ENCODE assay signal across 1 cellular context in the genomic region with DNA sequence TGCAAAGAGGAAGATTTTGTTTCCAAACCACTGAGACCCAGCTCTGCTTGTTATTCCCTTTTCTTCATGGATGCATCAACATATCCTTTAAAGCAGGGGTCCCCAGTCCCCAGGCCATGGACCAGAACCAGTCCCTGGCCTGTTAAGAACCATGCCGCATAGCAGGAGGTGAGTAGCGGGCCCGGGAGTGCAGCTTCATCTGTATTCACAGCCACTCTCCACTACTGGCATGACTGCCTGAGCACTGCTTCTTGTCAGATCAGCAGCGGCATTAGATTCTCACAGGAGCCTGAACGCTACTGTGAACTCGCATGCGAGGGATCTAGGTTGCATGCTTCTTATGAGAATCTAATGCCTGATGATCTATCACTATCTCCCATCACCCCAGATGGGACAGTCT.
TF ChIP-seq lines count a peak whose summit lies in the region.

No MANE protein-coding gene starts in this region.

TF ChIP-seq in H1, 55 proteins besides CTCF, POLR2A, EP300 and RAD21:
- no peak for TF ChIP-seq JUN (IDR thresholded peaks at IDR 0.05; ENCODE audit: low read depth, low read length)
- TF ChIP-seq CREB1 (IDR thresholded peaks at IDR 0.05) = no peak
- no peak for TF ChIP-seq RNF2 (IDR thresholded peaks at IDR 0.05; ENCODE audit: borderline replicate concordance, low read depth, low read length, missing control alignments, poor library complexity, severe bottlenecking)
- TF ChIP-seq NANOG (IDR thresholded peaks at IDR 0.05; ENCODE audit: insufficient read depth, low read depth, low read length, poor library complexity, severe bottlenecking) = no peak
- no peak for TF ChIP-seq EGR1 (IDR thresholded peaks at IDR 0.05; ENCODE audit: borderline replicate concordance, low read depth, low read length)
- TF ChIP-seq PHF8 (conservative IDR thresholded peaks at IDR 0.05; ENCODE audit: low read depth, low read length) = no peak
- TF ChIP-seq SAP30 (IDR thresholded peaks at IDR 0.05; ENCODE audit: insufficient read depth, insufficient replicate concordance, low read length) = no peak
- TF ChIP-seq, protein P1, sequence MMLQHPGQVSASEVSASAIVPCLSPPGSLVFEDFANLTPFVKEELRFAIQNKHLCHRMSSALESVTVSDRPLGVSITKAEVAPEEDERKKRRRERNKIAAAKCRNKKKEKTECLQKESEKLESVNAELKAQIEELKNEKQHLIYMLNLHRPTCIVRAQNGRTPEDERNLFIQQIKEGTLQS (IDR thresholded peaks at IDR 0.05; ENCODE audit: insufficient read depth, low read depth, low read length) = no peak
- no peak for TF ChIP-seq ASH2L (IDR thresholded peaks at IDR 0.05; ENCODE audit: low read length)
- TF ChIP-seq SP1 (IDR thresholded peaks at IDR 0.05; ENCODE audit: low read depth, low read length) = no peak
- no peak for TF ChIP-seq RXRA (IDR thresholded peaks at IDR 0.05; ENCODE audit: insufficient read depth, low read depth, low read length)
